Comparison of ENCODE assay signal across 14 cellular contexts in genomic region chr16:2691491-2692248, GRCh38. TPM values are rescaled to one million over a fixed set of nuclear protein-coding genes. Genes with fewer than 3 reads are reported as not detected.
DNase-seq lines count a peak whose midpoint lies in the region; ATAC-seq and TF ChIP-seq lines count a peak whose summit lies in the region.
"Had no signal": no experiment of that assay in that cellular context is flagged by ENCODE, and none has a peak within 500 bp of the region (broad histone marks: within the 10 kb centered on the region; RNA-seq: fewer than 3 reads in every experiment).

No MANE protein-coding gene starts in this region.

- H3K9me3 Mint-ChIP-seq in endodermal cell: no peaks in the 10 kb centered on the region
- H3K9me3 Mint-ChIP-seq in neural progenitor cell: no peaks in the 10 kb centered on the region
- H3K9me3 Mint-ChIP-seq in activated naive CD8-positive, alpha-beta T cell treated with anti-CD3 and anti-CD28 coated beads for 36 hours: no peaks in the 10 kb centered on the region
- H3K9me3 Mint-ChIP-seq: stimulated activated effector memory CD8-positive, alpha-beta T cell treated with anti-CD3 and anti-CD28 coated beads, Interleukin-12 subunit alpha, Interleukin-12 subunit beta, amount 100 ng/mL, for 72 hours had no signal

- peaks cover 56 to 62% (median 60%) of the 10 kb centered on the region in 10 experiments for H3K4me1 ChIP-seq in BLaER1 treated with 17β-estradiol and CSF1 and Interleukin-3, amounts not matched to agents 10 nM and 100 nM
- H3K4me1 ChIP-seq in endodermal cell (ENCODE audit: control insufficient read depth, insufficient read depth, low read length): no peaks in the 10 kb centered on the region
- peaks cover 16% of the 10 kb centered on the region for H3K4me1 ChIP-seq in neural progenitor cell
- H3K4me1 ChIP-seq in foreskin keratinocyte: no peaks in the 10 kb centered on the region

- no peaks in the 10 kb centered on the region for H3K9me3 ChIP-seq in BLaER1 treated with 17β-estradiol and CSF1 and Interleukin-3, amounts not matched to agents 10 nM and 100 nM (replicated peaks in 1 of 11)
- H3K9me3 ChIP-seq in endodermal cell (ENCODE audit: control insufficient read depth, low read length): no peaks in the 10 kb centered on the region
- H3K9me3 ChIP-seq in neural progenitor cell (ENCODE audit: low read depth): no peaks in the 10 kb centered on the region
- H3K9me3 ChIP-seq: left lung had no signal

- no peaks in the 10 kb centered on the region for H3K27me3 Mint-ChIP-seq in endodermal cell (ENCODE audit: insufficient read depth)
- H3K27me3 Mint-ChIP-seq in neural progenitor cell (ENCODE audit: insufficient read depth, low read depth): no peaks in the 10 kb centered on the region
- H3K27me3 Mint-ChIP-seq in activated naive CD8-positive, alpha-beta T cell treated with anti-CD3 and anti-CD28 coated beads for 36 hours: no peaks in the 10 kb centered on the region

- ATAC-seq in HG03342 (IDR thresholded peaks at IDR 0.05; ENCODE audit: unreplicated experiment): no peak
- no peak for ATAC-seq in foreskin keratinocyte
- ATAC-seq: left lung; stimulated activated effector memory CD8-positive, alpha-beta T cell treated with anti-CD3 and anti-CD28 coated beads, Interleukin-12 subunit alpha, Interleukin-12 subunit beta, amount 100 ng/mL, for 72 hours had no signal

- peaks cover 4% of the 10 kb centered on the region for H3K4me1 Mint-ChIP-seq in endodermal cell
- peaks cover 11% of the 10 kb centered on the region for H3K4me1 Mint-ChIP-seq in neural progenitor cell
- peaks cover 13% of the 10 kb centered on the region for H3K4me1 Mint-ChIP-seq in activated naive CD8-positive, alpha-beta T cell treated with anti-CD3 and anti-CD28 coated beads for 36 hours

- peaks cover 61 to 72% (median 64%) of the 10 kb centered on the region in 11 experiments for H4K20me1 ChIP-seq in BLaER1 treated with 17β-estradiol and CSF1 and Interleukin-3, amounts not matched to agents 10 nM and 100 nM
- H4K20me1 ChIP-seq in neural progenitor cell (ENCODE audit: low read depth): peaks cover 23% of the 10 kb centered on the region

- peak overlapping the region in 9 of 11 experiments; percentile 36 to 79 (median 66); a peak in 16 of 22 replicates for H3K27ac ChIP-seq in BLaER1 treated with 17β-estradiol and CSF1 and Interleukin-3, amounts not matched to agents 10 nM and 100 nM
- H3K27ac ChIP-seq in endodermal cell (ENCODE audit: low read depth, low read length) (no peak overlapping the region), neural progenitor cell (peak overlapping the region; percentile 46), foreskin keratinocyte (no peak overlapping the region)
- H3K27ac ChIP-seq: left lung had no signal

- H3K79me2 ChIP-seq in neural progenitor cell (ENCODE audit: low read depth): peaks cover 47% of the 10 kb centered on the region

- peaks cover 6% of the 10 kb centered on the region for H3K36me3 Mint-ChIP-seq in endodermal cell (ENCODE audit: low read depth)
- H3K36me3 Mint-ChIP-seq in neural progenitor cell: no peaks in the 10 kb centered on the region
- H3K36me3 Mint-ChIP-seq in activated naive CD8-positive, alpha-beta T cell treated with anti-CD3 and anti-CD28 coated beads for 36 hours: peaks cover 1% of the 10 kb centered on the region

- WGBS in endodermal cell (ENCODE audit: insufficient coverage in 1 of 2, insufficient read length in 1 of 2), 2 experiments: 94 to 95% methylated on average over 22 to 29 of the region's 29 CpGs

- H3K4me3 ChIP-seq in BLaER1 treated with 17β-estradiol and CSF1 and Interleukin-3, amounts not matched to agents 10 nM and 100 nM: peak overlapping the region in 7 of 10 experiments; percentile 6 to 51 (median 37); a peak in 10 of 20 replicates
- H3K4me3 ChIP-seq in endodermal cell (ENCODE audit: low read length) (no peak overlapping the region), neural progenitor cell (no peak overlapping the region)
- H3K4me3 ChIP-seq: left lung had no signal

- TF ChIP-seq CTCF in endodermal cell (conservative IDR thresholded peaks at IDR 0.05) (no peak), neural progenitor cell (IDR thresholded peaks at IDR 0.05) (no peak), foreskin keratinocyte (conservative IDR thresholded peaks at IDR 0.05) (no peak)

- H3K4me3 Mint-ChIP-seq in endodermal cell (no peak overlapping the region), neural progenitor cell (no peak overlapping the region)
- no peak overlapping the region for H3K4me3 Mint-ChIP-seq in activated naive CD8-positive, alpha-beta T cell treated with anti-CD3 and anti-CD28 coated beads for 36 hours
- H3K4me3 Mint-ChIP-seq: stimulated activated effector memory CD8-positive, alpha-beta T cell treated with anti-CD3 and anti-CD28 coated beads, Interleukin-12 subunit alpha, Interleukin-12 subunit beta, amount 100 ng/mL, for 72 hours had no signal

- no peak overlapping the region for H2AFZ ChIP-seq in neural progenitor cell (replicated peaks)

- peak overlapping the region; percentile 82 to 98 (median 93) for H3K4me2 ChIP-seq in BLaER1 treated with 17β-estradiol and CSF1 and Interleukin-3, amounts not matched to agents 10 nM and 100 nM
- no peak overlapping the region for H3K4me2 ChIP-seq in neural progenitor cell

- H3F3A ChIP-seq in neural progenitor cell (ENCODE audit: low read depth): no peaks in the 10 kb centered on the region

- peak overlapping the region; percentile 40 to 70 (median 63); a peak in 21 of 22 replicates for H3K9ac ChIP-seq in BLaER1 treated with 17β-estradiol and CSF1 and Interleukin-3, amounts not matched to agents 10 nM and 100 nM
- H3K9ac ChIP-seq in endodermal cell (ENCODE audit: extremely low read depth, low read length, poor library complexity, severe bottlenecking) (no peak overlapping the region), neural progenitor cell (no peak overlapping the region)

- peaks cover 8 to 27% (median 21%) of the 10 kb centered on the region in 11 experiments for H3K36me3 ChIP-seq in BLaER1 treated with 17β-estradiol and CSF1 and Interleukin-3, amounts not matched to agents 10 nM and 100 nM
- H3K36me3 ChIP-seq in endodermal cell (ENCODE audit: control insufficient read depth, insufficient read depth, low read length) (peaks cover 5% of the 10 kb centered on the region), neural progenitor cell (no peaks in the 10 kb centered on the region)

- DNase-seq in NCI-H446 treated with DMSO at 0.1 percent for 48 hours (lab: John Stamatoyannopoulos, UW) (peak; percentile 83), endodermal cell (no peak), neural progenitor cell (ENCODE audit: low spot score) (no peak), foreskin keratinocyte (no peak)
- no peak for DNase-seq in stimulated activated CD4-positive, alpha-beta T cell treated with anti-CD3 and anti-CD28 coated beads, Interleukin-2, amount 100 ng/mL, for 24 hours
- DNase-seq in activated naive CD8-positive, alpha-beta T cell treated with anti-CD3 and anti-CD28 coated beads for 36 hours: no peak
- DNase-seq: activated naive CD4-positive, alpha-beta T cell treated with anti-CD3 and anti-CD28 coated beads, Interleukin-2, amount 50 U/mL, for 16 hours; DMS53; effector CD4-positive, alpha-beta T cell; NCI-H69 had no signal

- H3K27ac Mint-ChIP-seq in endodermal cell (peak overlapping the region; percentile 55), neural progenitor cell (no peak overlapping the region)
- no peak overlapping the region for H3K27ac Mint-ChIP-seq in activated naive CD8-positive, alpha-beta T cell treated with anti-CD3 and anti-CD28 coated beads for 36 hours
- H3K27ac Mint-ChIP-seq: stimulated activated effector memory CD8-positive, alpha-beta T cell treated with anti-CD3 and anti-CD28 coated beads, Interleukin-12 subunit alpha, Interleukin-12 subunit beta, amount 100 ng/mL, for 72 hours had no signal

- H3K27me3 ChIP-seq in BLaER1 treated with 17β-estradiol and CSF1 and Interleukin-3, amounts not matched to agents 10 nM and 100 nM: no peaks in the 10 kb centered on the region
- H3K27me3 ChIP-seq in endodermal cell (ENCODE audit: control insufficient read depth, insufficient read depth, low read length, poor library complexity, severe bottlenecking): no peaks in the 10 kb centered on the region
- H3K27me3 ChIP-seq in neural progenitor cell: no peaks in the 10 kb centered on the region
- H3K27me3 ChIP-seq in foreskin keratinocyte: no peaks in the 10 kb centered on the region
- H3K27me3 ChIP-seq: left lung had no signal

RNA-seq across cellular contexts. Expression of gene KCTD5, which starts 9.3 kb away (rescaled TPM):
- total RNA-seq in endodermal cell (10 to 100 TPM; 29.8 to 32.6 TPM), neural progenitor cell (ENCODE audit: low replicate concordance) (21.6 and 34.5 TPM in 2 replicates), foreskin keratinocyte (27.8 and 28.4 TPM in 2 replicates)
- polyA plus RNA-seq in endodermal cell (2013, experiment 1 of 2): 26.2 TPM
- polyA plus RNA-seq in endodermal cell (2013, experiment 2 of 2): 27.1 TPM
- 22.5 and 23.8 TPM in 2 replicates for polyA plus RNA-seq in foreskin keratinocyte
- 10 to 100 TPM; 29.2 to 29.3 TPM for total RNA-seq in activated naive CD8-positive, alpha-beta T cell treated with anti-CD3 and anti-CD28 coated beads for 36 hours

RNA-seq across cellular contexts. Expression of gene PRSS27, which starts 28.4 kb away (rescaled TPM):
- total RNA-seq in endodermal cell (1 to 10 TPM; 3.7 to 4.2 TPM), neural progenitor cell (ENCODE audit: low replicate concordance) (1.8 and 5.1 TPM in 2 replicates), foreskin keratinocyte (0.21 and 0.31 TPM in 2 replicates)
- polyA plus RNA-seq in endodermal cell (2013, experiment 1 of 2): 4.2 TPM
- 2.7 TPM for polyA plus RNA-seq in endodermal cell (2013, experiment 2 of 2)
- polyA plus RNA-seq in foreskin keratinocyte: 0.20 and 0.25 TPM in 2 replicates
- total RNA-seq in activated naive CD8-positive, alpha-beta T cell treated with anti-CD3 and anti-CD28 coated beads for 36 hours: 1 to 10 TPM; 1.9 to 2.0 TPM

Comparison
In these comparisons a context has a peak if more than half of its experiments do, and no peak if none do; other contexts are left out.
1. H3K27ac ChIP-seq: peak in BLaER1 treated with 17β-estradiol and CSF1 and Interleukin-3, amounts not matched to agents 10 nM and 100 nM (9 of 11) and neural progenitor cell (single experiment); none in endodermal cell (single experiment) and foreskin keratinocyte (single experiment).
2. H3K4me3 ChIP-seq: peak in BLaER1 treated with 17β-estradiol and CSF1 and Interleukin-3, amounts not matched to agents 10 nM and 100 nM (7 of 10); none in endodermal cell (single experiment) and neural progenitor cell (single experiment).
3. H3K9ac ChIP-seq: peak in BLaER1 treated with 17β-estradiol and CSF1 and Interleukin-3, amounts not matched to agents 10 nM and 100 nM (11 of 11); none in endodermal cell (single experiment) and neural progenitor cell (single experiment).